ENCODE assay signal across 8 cellular contexts in the genomic region with DNA sequence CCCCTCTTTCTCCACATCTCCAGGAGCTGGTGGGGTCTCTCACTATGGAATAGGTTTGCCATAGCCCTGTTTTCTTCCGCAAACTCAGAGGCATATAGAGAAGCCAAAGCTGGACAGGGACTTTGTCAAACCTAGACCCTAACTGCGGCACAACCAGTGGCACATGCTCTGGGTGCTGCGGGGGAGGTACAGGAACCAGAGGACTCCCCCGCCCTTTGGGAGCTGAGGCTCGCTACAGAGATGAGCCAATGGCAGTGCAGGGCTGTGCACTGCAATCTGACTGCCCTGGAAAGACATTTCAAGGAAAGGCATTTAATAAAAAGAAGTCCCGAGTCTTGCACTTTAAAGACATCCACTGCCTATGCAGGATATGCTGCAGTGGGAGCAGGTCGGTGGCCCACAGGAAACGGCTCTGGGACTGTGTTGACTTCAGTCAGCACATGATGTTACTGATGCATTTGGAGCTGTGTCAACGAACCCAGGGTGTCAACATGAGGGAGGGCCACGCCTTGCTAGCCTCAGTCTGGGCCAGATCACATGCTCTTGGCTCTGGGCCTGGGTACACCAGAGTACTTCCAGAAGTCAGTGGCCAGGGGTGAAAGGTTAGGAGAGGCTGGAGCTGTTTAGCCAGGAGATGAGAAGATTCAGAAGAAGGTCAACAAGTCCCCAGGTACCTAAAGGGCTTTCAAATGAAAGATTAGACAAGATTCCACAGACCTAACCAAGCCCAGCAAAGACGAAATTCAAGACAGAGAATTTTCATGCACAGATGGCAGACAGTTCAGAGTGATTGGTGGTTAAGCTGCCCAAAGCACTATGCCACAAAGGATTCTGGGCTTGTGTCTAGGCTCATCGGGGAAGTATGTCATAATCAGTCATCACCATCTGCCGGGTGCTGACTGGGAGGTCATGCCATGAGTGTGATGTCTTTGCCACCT. TPM values are rescaled to one million over a fixed set of nuclear protein-coding genes. Genes with fewer than 3 reads are reported as not detected.
A peak's percentile ranks its signal among the peaks of the same experiment; 100 is the strongest.
DNase-seq lines count a peak whose midpoint lies in the region; ATAC-seq and TF ChIP-seq lines count a peak whose summit lies in the region.

No MANE protein-coding gene starts in this region.

- H2AFZ ChIP-seq in GM23338, result no peak overlapping the region

- POLR2A ChIA-PET in CD4-positive, alpha-beta T cell (lab: Charles Lee), result interaction anchor here (0.8 to 1.2 kb wide), 4 partner anchors 9 to 891 kb away, joined by 3 to 5 read pairs (median 4); a partner anchor contains a TSS

- no peaks in the 10 kb centered on the region for H3K9me3 Mint-ChIP-seq in CD4-positive, alpha-beta T cell
- no peaks in the 10 kb centered on the region; the same call in 2 of the 3 replicates for H3K9me3 Mint-ChIP-seq in GM23338

- no peaks in the 10 kb centered on the region for H3K27me3 ChIP-seq in CD4-positive, alpha-beta T cell (ENCODE audit: control insufficient read depth, insufficient read depth, low read length)
- H3K27me3 ChIP-seq in GM23338 (ENCODE audit: insufficient read depth), result no peaks in the 10 kb centered on the region

- no peak overlapping the region for H3K4me2 ChIP-seq in GM23338

- intact Hi-C loops in CD4-positive, alpha-beta T cell (cut with DNase I, micrococcal nuclease), result no loop called here

- no peaks in the 10 kb centered on the region for H3F3A ChIP-seq in GM23338 (replicated peaks; ENCODE audit: low read depth)

- peak overlapping the region; percentile 18 for H3K27ac ChIP-seq in CD4-positive, alpha-beta T cell (ENCODE audit: low read depth, low read length)
- H3K27ac ChIP-seq in angular gyrus (ENCODE audit: low read depth, low read length) (peak overlapping the region; percentile 69), GM23338 (ENCODE audit: low read depth) (no peak overlapping the region)

- CTCF ChIA-PET in CD4-positive, alpha-beta T cell (lab: Charles Lee), result interaction anchor here (0.5 kb wide), 1 partner anchor 301 kb away, joined by 3 read pairs; no protein-coding TSS in a partner anchor

- H3K4me3 Mint-ChIP-seq in CD4-positive, alpha-beta T cell, result peak overlapping the region; percentile 26
- H3K4me3 Mint-ChIP-seq in GM23338, result no peak overlapping the region

- H3K9me3 ChIP-seq in CD4-positive, alpha-beta T cell (ENCODE audit: control insufficient read depth, low read length), result no peaks in the 10 kb centered on the region

- TF ChIP-seq CTCF in CD4-positive, alpha-beta T cell (IDR thresholded peaks at IDR 0.05), result no peak
- no peak for TF ChIP-seq CTCF in GM23338 (conservative IDR thresholded peaks at IDR 0.05; ENCODE audit: low read depth in 2 of 2)

- H3K27ac Mint-ChIP-seq in CD4-positive, alpha-beta T cell, result peak overlapping the region; percentile 92
- H3K27ac Mint-ChIP-seq in GM23338, result no peak overlapping the region

- H3K4me1 Mint-ChIP-seq in CD4-positive, alpha-beta T cell (ENCODE audit: low read depth), result peaks cover 56% of the 10 kb centered on the region
- peaks cover 12% of the 10 kb centered on the region for H3K4me1 Mint-ChIP-seq in GM23338

- no peaks in the 10 kb centered on the region for H3K79me2 ChIP-seq in GM23338 (replicated peaks; ENCODE audit: insufficient read depth)

- ATAC-seq in CD4-positive, alpha-beta T cell (ENCODE audit: poor library complexity), result peak; percentile 85
- peak; percentile 33 for ATAC-seq in stimulated activated naive CD8-positive, alpha-beta T cell treated with anti-CD3 and anti-CD28 coated beads, Interleukin-15, Interleukin-2, amounts not matched to agents 100 U/mL and 50 U/mL, for 24 hours
- no peak for ATAC-seq in GM18520 (IDR thresholded peaks at IDR 0.05; ENCODE audit: unreplicated experiment)
- no peak for ATAC-seq in GM23338

- H3K4me3 ChIP-seq in GM23338, result no peak overlapping the region

- no peaks in the 10 kb centered on the region for H3K9me2 ChIP-seq in GM23338 (ENCODE audit: insufficient read depth)

- H3K4me1 ChIP-seq in GM23338 (ENCODE audit: insufficient read depth), result no peaks in the 10 kb centered on the region

- peaks cover 45% of the 10 kb centered on the region for H3K36me3 Mint-ChIP-seq in CD4-positive, alpha-beta T cell (ENCODE audit: low read depth)
- H3K36me3 Mint-ChIP-seq in GM23338 (ENCODE audit: low read depth), result peaks cover 3% of the 10 kb centered on the region; the same call in 1 of the 3 replicates

- peaks cover 7% of the 10 kb centered on the region; the same call in 1 of the 2 replicates for H4K20me1 ChIP-seq in GM23338 (replicated peaks; ENCODE audit: insufficient read depth)

- DNase-seq in CD4-positive, alpha-beta T cell, result peak in 7 of 10 experiments; percentile 21 to 71 (median 31)
- peak; percentile 98 for DNase-seq in NCI-H1694 (lab: John Stamatoyannopoulos, UW)
- DNase-seq in hypothalamus (lab: John Stamatoyannopoulos, UW), result peak in 44 of 51 donors; percentile 7 to 85 (median 55)
- no peak for DNase-seq in stimulated activated naive CD8-positive, alpha-beta T cell treated with anti-CD3 and anti-CD28 coated beads, Interleukin-15, Interleukin-2, amounts not matched to agents 100 U/mL and 50 U/mL, for 24 hours
- DNase-seq in SIG-M5 treated with dmso at 0.1 percent for 504 hours (lab: John Stamatoyannopoulos, UW; ENCODE audit: unreplicated experiment), result no peak
- no peak for DNase-seq in GM23338 (ENCODE audit: low spot score)

- H3K27me3 Mint-ChIP-seq in CD4-positive, alpha-beta T cell, result no peaks in the 10 kb centered on the region
- H3K27me3 Mint-ChIP-seq in GM23338 (ENCODE audit: insufficient read depth, low read depth, poor library complexity), result peaks cover 4% of the 10 kb centered on the region

- H3K36me3 ChIP-seq in GM23338 (ENCODE audit: insufficient read depth), result no peaks in the 10 kb centered on the region

TF ChIP-seq in GM23338, 12 proteins besides CTCF, POLR2A, EP300 and RAD21:
- TF ChIP-seq ZNF331 (CRISPR knock-in tag; IDR thresholded peaks at IDR 0.05; ENCODE audit: low read depth) (no peak), EZH2phosphoT487 (IDR thresholded peaks at IDR 0.05; ENCODE audit: unreplicated experiment) (no peak), EZH2 (IDR thresholded peaks at IDR 0.05; ENCODE audit: low read depth, unreplicated experiment) (no peak)
- TF ChIP-seq, protein P1, sequence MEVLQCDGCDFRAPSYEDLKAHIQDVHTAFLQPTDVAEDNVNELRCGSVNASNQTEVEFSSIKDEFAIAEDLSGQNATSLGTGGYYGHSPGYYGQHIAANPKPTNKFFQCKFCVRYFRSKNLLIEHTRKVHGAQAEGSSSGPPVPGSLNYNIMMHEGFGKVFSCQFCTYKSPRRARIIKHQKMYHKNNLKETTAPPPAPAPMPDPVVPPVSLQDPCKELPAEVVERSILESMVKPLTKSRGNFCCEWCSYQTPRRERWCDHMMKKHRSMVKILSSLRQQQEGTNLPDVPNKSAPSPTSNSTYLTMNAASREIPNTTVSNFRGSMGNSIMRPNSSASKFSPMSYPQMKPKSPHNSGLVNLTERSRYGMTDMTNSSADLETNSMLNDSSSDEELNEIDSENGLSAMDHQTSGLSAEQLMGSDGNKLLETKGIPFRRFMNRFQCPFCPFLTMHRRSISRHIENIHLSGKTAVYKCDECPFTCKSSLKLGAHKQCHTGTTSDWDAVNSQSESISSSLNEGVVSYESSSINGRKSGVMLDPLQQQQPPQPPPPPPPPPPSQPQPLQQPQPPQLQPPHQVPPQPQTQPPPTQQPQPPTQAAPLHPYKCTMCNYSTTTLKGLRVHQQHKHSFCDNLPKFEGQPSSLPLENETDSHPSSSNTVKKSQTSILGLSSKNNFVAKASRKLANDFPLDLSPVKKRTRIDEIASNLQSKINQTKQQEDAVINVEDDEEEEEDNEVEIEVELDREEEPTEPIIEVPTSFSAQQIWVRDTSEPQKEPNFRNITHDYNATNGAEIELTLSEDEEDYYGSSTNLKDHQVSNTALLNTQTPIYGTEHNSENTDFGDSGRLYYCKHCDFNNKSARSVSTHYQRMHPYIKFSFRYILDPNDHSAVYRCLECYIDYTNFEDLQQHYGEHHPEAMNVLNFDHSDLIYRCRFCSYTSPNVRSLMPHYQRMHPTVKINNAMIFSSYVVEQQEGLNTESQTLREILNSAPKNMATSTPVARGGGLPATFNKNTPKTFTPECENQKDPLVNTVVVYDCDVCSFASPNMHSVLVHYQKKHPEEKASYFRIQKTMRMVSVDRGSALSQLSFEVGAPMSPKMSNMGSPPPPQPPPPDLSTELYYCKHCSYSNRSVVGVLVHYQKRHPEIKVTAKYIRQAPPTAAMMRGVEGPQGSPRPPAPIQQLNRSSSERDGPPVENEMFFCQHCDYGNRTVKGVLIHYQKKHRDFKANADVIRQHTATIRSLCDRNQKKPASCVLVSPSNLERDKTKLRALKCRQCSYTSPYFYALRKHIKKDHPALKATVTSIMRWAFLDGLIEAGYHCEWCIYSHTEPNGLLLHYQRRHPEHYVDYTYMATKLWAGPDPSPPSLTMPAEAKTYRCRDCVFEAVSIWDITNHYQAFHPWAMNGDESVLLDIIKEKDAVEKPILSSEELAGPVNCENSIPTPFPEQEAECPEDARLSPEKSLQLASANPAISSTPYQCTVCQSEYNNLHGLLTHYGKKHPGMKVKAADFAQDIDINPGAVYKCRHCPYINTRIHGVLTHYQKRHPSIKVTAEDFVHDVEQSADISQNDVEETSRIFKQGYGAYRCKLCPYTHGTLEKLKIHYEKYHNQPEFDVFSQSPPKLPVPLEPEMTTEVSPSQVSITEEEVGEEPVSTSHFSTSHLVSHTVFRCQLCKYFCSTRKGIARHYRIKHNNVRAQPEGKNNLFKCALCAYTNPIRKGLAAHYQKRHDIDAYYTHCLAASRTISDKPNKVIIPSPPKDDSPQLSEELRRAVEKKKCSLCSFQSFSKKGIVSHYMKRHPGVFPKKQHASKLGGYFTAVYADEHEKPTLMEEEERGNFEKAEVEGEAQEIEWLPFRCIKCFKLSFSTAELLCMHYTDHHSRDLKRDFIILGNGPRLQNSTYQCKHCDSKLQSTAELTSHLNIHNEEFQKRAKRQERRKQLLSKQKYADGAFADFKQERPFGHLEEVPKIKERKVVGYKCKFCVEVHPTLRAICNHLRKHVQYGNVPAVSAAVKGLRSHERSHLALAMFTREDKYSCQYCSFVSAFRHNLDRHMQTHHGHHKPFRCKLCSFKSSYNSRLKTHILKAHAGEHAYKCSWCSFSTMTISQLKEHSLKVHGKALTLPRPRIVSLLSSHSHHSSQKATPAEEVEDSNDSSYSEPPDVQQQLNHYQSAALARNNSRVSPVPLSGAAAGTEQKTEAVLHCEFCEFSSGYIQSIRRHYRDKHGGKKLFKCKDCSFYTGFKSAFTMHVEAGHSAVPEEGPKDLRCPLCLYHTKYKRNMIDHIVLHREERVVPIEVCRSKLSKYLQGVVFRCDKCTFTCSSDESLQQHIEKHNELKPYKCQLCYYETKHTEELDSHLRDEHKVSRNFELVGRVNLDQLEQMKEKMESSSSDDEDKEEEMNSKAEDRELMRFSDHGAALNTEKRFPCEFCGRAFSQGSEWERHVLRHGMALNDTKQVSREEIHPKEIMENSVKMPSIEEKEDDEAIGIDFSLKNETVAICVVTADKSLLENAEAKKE (CRISPR knock-in tag; IDR thresholded peaks at IDR 0.05), result no peak

RNA-seq across cellular contexts. Expression of a gene that starts 8.2 kb away (rescaled TPM):
- total RNA-seq in CD4-positive, alpha-beta T cell, result 10 to 100 TPM; 32.0 to 34.2 TPM
- 10.8 and 15.0 TPM in 2 replicates for total RNA-seq in GM23338 (2014; rRNA removed; shearing (Covaris generic))
- 4.9 and 6.0 TPM in 2 replicates for polyA plus RNA-seq in GM23338 (2016; fragmentation: Nextera tagmentation; extraction: Ambion mirVana)

RNA-seq across cellular contexts. Expression of a gene that starts 13.5 kb away (rescaled TPM):
- 1 to 10 TPM; 1.0 to 1.1 TPM for total RNA-seq in CD4-positive, alpha-beta T cell
- 13.0 and 16.8 TPM in 2 replicates for total RNA-seq in GM23338 (2014; rRNA removed; shearing (Covaris generic))
- 24.2 and 26.3 TPM in 2 replicates for polyA plus RNA-seq in GM23338 (2016; fragmentation: Nextera tagmentation; extraction: Ambion mirVana)

Comparison
In these comparisons a context has a peak if more than half of its experiments do, and no peak if none do; other contexts are left out.
1. ATAC-seq: peak in CD4-positive, alpha-beta T cell (single experiment) and stimulated activated naive CD8-positive, alpha-beta T cell treated with anti-CD3 and anti-CD28 coated beads, Interleukin-15, Interleukin-2, amounts not matched to agents 100 U/mL and 50 U/mL, for 24 hours (single experiment); none in GM18520 (single experiment) and GM23338 (single experiment).
2. DNase-seq: peak in CD4-positive, alpha-beta T cell (7 of 10), NCI-H1694 (single experiment) and hypothalamus (44 of 51); none in stimulated activated naive CD8-positive, alpha-beta T cell treated with anti-CD3 and anti-CD28 coated beads, Interleukin-15, Interleukin-2, amounts not matched to agents 100 U/mL and 50 U/mL, for 24 hours (single experiment), SIG-M5 treated with dmso at 0.1 percent for 504 hours (single experiment) and GM23338 (single experiment).